Comparison of ENCODE assay signal across 27 cellular contexts in the genomic region with DNA sequence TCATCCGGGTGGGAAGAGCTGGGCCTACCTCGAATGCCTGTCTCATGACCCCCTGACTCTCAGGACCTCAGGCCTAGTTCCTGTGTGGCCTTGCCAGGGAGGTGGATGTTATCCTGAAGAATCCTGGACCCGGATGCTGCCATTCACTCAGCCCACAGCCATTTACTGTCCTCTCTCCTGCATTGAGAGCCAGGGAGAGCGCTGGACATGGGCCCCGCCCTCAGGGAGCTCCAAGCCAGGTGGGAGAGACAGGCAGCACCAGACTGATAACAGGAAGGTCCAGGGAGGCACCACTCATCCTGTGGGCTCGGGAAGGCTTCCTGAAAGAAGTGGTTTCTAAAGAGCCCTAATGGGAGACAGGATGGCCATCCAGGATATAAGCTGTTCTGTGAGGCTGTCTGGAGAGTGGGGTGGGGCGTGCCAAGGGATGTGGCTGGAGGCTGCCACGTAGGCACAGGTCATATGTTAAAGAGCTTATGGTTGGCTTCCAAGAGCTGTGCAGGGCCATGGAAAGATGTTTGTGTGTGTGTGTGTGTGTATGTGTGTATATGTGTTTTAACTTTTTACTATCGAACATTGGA. TPM values are rescaled to one million over a fixed set of nuclear protein-coding genes. Genes with fewer than 3 reads are reported as not detected.
DNase-seq lines count a peak whose midpoint lies in the region; ATAC-seq, FAIRE-seq and TF ChIP-seq lines count a peak whose summit lies in the region.
"Had no signal": no experiment of that assay in that cellular context is flagged by ENCODE, and none has a peak within 500 bp of the region (broad histone marks: within the 10 kb centered on the region; RNA-seq: fewer than 3 reads in every experiment).

No MANE protein-coding gene starts in this region.

- CTCF ChIA-PET in HepG2 (lab: Yijun Ruan, JAX; ENCODE audit: low intra/inter-chr PET ratio, low total read pairs) = no interaction called here

- H3K27ac ChIP-seq in HepG2 (ENCODE audit: extremely low read length, insufficient read depth, low read length) (no peak overlapping the region), right lobe of liver (no peak overlapping the region), lower lobe of right lung (peak overlapping the region; percentile 48), upper lobe of right lung (peak overlapping the region; percentile 47)
- H3K27ac ChIP-seq: BLaER1, foreskin keratinocyte had no signal

- no peak overlapping the region for H3K4me2 ChIP-seq in HepG2 (ENCODE audit: low read depth, low read length)
- H3K4me2 ChIP-seq: BLaER1 had no signal

- DNase-seq in HepG2 (ENCODE audit: low spot score) (no peak), right lobe of liver (no peak), chondrocyte (ENCODE audit: low spot score) (no peak), lower lobe of right lung (no peak), upper lobe of right lung (no peak), MV-4-11 (lab: John Stamatoyannopoulos, UW) (no peak), HuH-7 (ENCODE audit: low spot score) (no peak), T-helper 2 cell (no peak)
- DNase-seq: activated CD4-positive, alpha-beta T cell treated with anti-CD3 and anti-CD28 coated beads for 36 hours; activated CD8-positive, alpha-beta T cell treated with anti-CD3 and anti-CD28 coated beads, Interleukin-2, amount 10 ng/mL, durations not matched to agents 7 days and 5 days; activated naive CD4-positive, alpha-beta T cell treated with anti-CD3 and anti-CD28 coated beads, Interleukin-2, amount 50 U/mL, for 16 hours; DMS 273 treated with DMSO at 0.1 percent for 48 hours; EL; foreskin keratinocyte; NCI-H345; NCI-H69; SIG-M5; stimulated activated CD4-positive, alpha-beta T cell treated with anti-CD3 and anti-CD28 coated beads, Interleukin-4, amount 100 ng/mL, for 24 hours; substantia nigra; T-helper 9 cell; trophoblast cell had no signal

- H2AFZ ChIP-seq in HepG2 (ENCODE audit: low read length) = no peak overlapping the region

- no peak for TF ChIP-seq EP300 in HepG2 (IDR thresholded peaks at IDR 0.05; ENCODE audit: low read depth in 2 of 2, low read length in 2 of 2)
- no peak for TF ChIP-seq EP300 in HepG2 (CRISPR knock-in tag; IDR thresholded peaks at IDR 0.05; ENCODE audit: borderline replicate concordance)

- peaks cover 19 to 47% of the 10 kb centered on the region in 2 experiments for H3K36me3 ChIP-seq in HepG2 (replicated peaks in 1 of 2; ENCODE audit: control insufficient read depth in 1 of 2, insufficient read depth in 2 of 2, low read length in 2 of 2)
- H3K36me3 ChIP-seq in right lobe of liver = peaks cover 8 to 71% (median 35%) of the 10 kb centered on the region in 4 donors
- H3K36me3 ChIP-seq in lower lobe of right lung = peaks cover 91% of the 10 kb centered on the region
- peaks cover 80% of the 10 kb centered on the region for H3K36me3 ChIP-seq in upper lobe of right lung

- no peak for FAIRE-seq in HepG2 (lab: Jason Lieb, UNC)
- FAIRE-seq: bronchial epithelial cell had no signal

- BruUV-seq in HepG2 (replicated peaks; lab: Mats Ljungman, UMichigan) = no TSS peak

- H3K27me3 ChIP-seq in HepG2 (ENCODE audit: control insufficient read depth in 1 of 2, insufficient read depth in 2 of 2, low read length in 2 of 2) (no peaks in the 10 kb centered on the region), right lobe of liver (no peaks in the 10 kb centered on the region), lower lobe of right lung (ENCODE audit: low read depth) (no peaks in the 10 kb centered on the region), upper lobe of right lung (no peaks in the 10 kb centered on the region)
- H3K27me3 ChIP-seq: BLaER1, foreskin keratinocyte had no signal

- peaks cover 43% of the 10 kb centered on the region for H3K36me3 Mint-ChIP-seq in chondrocyte (ENCODE audit: low read depth)

- H4K20me1 ChIP-seq in HepG2 (ENCODE audit: insufficient read depth, low read length) = no peaks in the 10 kb centered on the region

- no peak overlapping the region for H3K9ac ChIP-seq in HepG2 (ENCODE audit: insufficient read depth, low read depth, low read length)
- H3K9ac ChIP-seq: BLaER1 had no signal

- in situ Hi-C loops in HepG2 (cut with HindIII; ENCODE audit: extremely low pct_ligation_motif_present, low pct_unique_long_range_greater_than_20kb) = no loop called here

- no peaks in the 10 kb centered on the region for H3K9me3 Mint-ChIP-seq in chondrocyte (ENCODE audit: low read depth)
- H3K9me3 Mint-ChIP-seq: activated T-helper 17 cell treated with anti-CD3 and anti-CD28 coated beads, Interleukin-2, amount 50 U/mL, for 72 hours had no signal

- intact Hi-C loops in HepG2 (cut with micrococcal nuclease; ENCODE audit: unreplicated experiment) (no loop called here), right lobe of liver (cut with DNase I) (no loop called here), lower lobe of right lung (cut with DNase I) (no loop called here), upper lobe of right lung (cut with DNase I) (no loop called here)

- H3K4me3 ChIP-seq in HepG2 (replicated peaks in 1 of 3; ENCODE audit: insufficient read depth in 1 of 3, low read depth in 2 of 3, low read length in 3 of 3) = no peak overlapping the region
- no peak overlapping the region for H3K4me3 ChIP-seq in right lobe of liver
- H3K4me3 ChIP-seq in lower lobe of right lung = no peak overlapping the region
- no peak overlapping the region for H3K4me3 ChIP-seq in upper lobe of right lung
- H3K4me3 ChIP-seq: BLaER1, coronary artery had no signal

- ATAC-seq in HepG2 (no peak), right lobe of liver (no peak), lower lobe of right lung (no peak), upper lobe of right lung (no peak)
- ATAC-seq: activated CD4-positive, alpha-beta T cell treated with anti-CD3 and anti-CD28 coated beads for 36 hours; activated CD8-positive, alpha-beta T cell treated with anti-CD3 and anti-CD28 coated beads, Interleukin-2, amount 10 ng/mL, durations not matched to agents 7 days and 5 days; activated T-helper 17 cell treated with anti-CD3 and anti-CD28 coated beads, Interleukin-2, amount 50 U/mL, for 72 hours; foreskin keratinocyte; Panc1; sciatic nerve had no signal

- peaks cover 38% of the 10 kb centered on the region for H3K4me1 Mint-ChIP-seq in chondrocyte (ENCODE audit: low read depth)
- H3K4me1 Mint-ChIP-seq: activated T-helper 17 cell treated with anti-CD3 and anti-CD28 coated beads, Interleukin-2, amount 50 U/mL, for 72 hours had no signal

- peaks cover 9% of the 10 kb centered on the region for H3K79me2 ChIP-seq in HepG2 (ENCODE audit: insufficient read depth, low read length)

- no peak for TF ChIP-seq POLR2A in HepG2 (IDR thresholded peaks at IDR 0.05; ENCODE audit: insufficient read depth in 1 of 2, low read depth in 2 of 2, low read length in 2 of 2)
- no peak for TF ChIP-seq POLR2A in right lobe of liver (IDR thresholded peaks at IDR 0.05)

- no peaks in the 10 kb centered on the region for H3K9me3 ChIP-seq in HepG2 (ENCODE audit: low read length)
- H3K9me3 ChIP-seq in right lobe of liver = no peaks in the 10 kb centered on the region
- H3K9me3 ChIP-seq in lower lobe of right lung = no peaks in the 10 kb centered on the region
- no peaks in the 10 kb centered on the region for H3K9me3 ChIP-seq in upper lobe of right lung
- H3K9me3 ChIP-seq: BLaER1 had no signal

- H3K4me3 Mint-ChIP-seq in chondrocyte (ENCODE audit: unreplicated experiment) = no peak overlapping the region
- H3K4me3 Mint-ChIP-seq: activated CD4-positive, alpha-beta T cell treated with anti-CD3 and anti-CD28 coated beads for 36 hours; activated CD8-positive, alpha-beta T cell treated with anti-CD3 and anti-CD28 coated beads, Interleukin-2, amount 10 ng/mL, durations not matched to agents 7 days and 5 days; activated T-helper 17 cell treated with anti-CD3 and anti-CD28 coated beads, Interleukin-2, amount 50 U/mL, for 72 hours had no signal

- H3K27ac Mint-ChIP-seq in chondrocyte (ENCODE audit: unreplicated experiment) = peak overlapping the region; percentile 55
- H3K27ac Mint-ChIP-seq: activated CD4-positive, alpha-beta T cell treated with anti-CD3 and anti-CD28 coated beads for 36 hours; activated CD8-positive, alpha-beta T cell treated with anti-CD3 and anti-CD28 coated beads, Interleukin-2, amount 10 ng/mL, durations not matched to agents 7 days and 5 days; activated T-helper 17 cell treated with anti-CD3 and anti-CD28 coated beads, Interleukin-2, amount 50 U/mL, for 72 hours had no signal

- H3K4me1 ChIP-seq in HepG2 (ENCODE audit: insufficient read depth, low read length) (peaks cover 8% of the 10 kb centered on the region), right lobe of liver (peaks cover 0 to 3% (median under 1%) of the 10 kb centered on the region in 4 donors), lower lobe of right lung (peaks cover 59% of the 10 kb centered on the region), upper lobe of right lung (peaks cover 31% of the 10 kb centered on the region)

- POLR2A ChIA-PET in HepG2 (lab: Yijun Ruan, JAX) = interaction anchor here (1.4 to 1.8 kb wide), 2 partner anchors 9 to 14 kb away, joined by 4 read pairs; a partner anchor contains a TSS

- WGBS in HepG2 (ENCODE audit: low lambda C conversion rate) = 94% methylated on average over 8 of the region's 9 CpGs
- 64% methylated on average over 5 of the region's 9 CpGs for WGBS in right lobe of liver (ENCODE audit: insufficient coverage, low coverage, low lambda C conversion rate, missing lambda C conversion rate)

- TF ChIP-seq CTCF in HepG2 (CRISPR knock-in tag; IDR thresholded peaks at IDR 0.05) (no peak), right lobe of liver (IDR thresholded peaks at IDR 0.05) (no peak), chondrocyte (IDR thresholded peaks at IDR 0.05) (no peak), lower lobe of right lung (IDR thresholded peaks at IDR 0.05) (no peak), upper lobe of right lung (IDR thresholded peaks at IDR 0.05) (no peak)

- no peaks in the 10 kb centered on the region for H3K27me3 Mint-ChIP-seq in chondrocyte (ENCODE audit: low read depth)
- H3K27me3 Mint-ChIP-seq: activated CD4-positive, alpha-beta T cell treated with anti-CD3 and anti-CD28 coated beads for 36 hours; activated T-helper 17 cell treated with anti-CD3 and anti-CD28 coated beads, Interleukin-2, amount 50 U/mL, for 72 hours had no signal

- no peak for TF ChIP-seq RAD21 in HepG2 (CRISPR knock-in tag; IDR thresholded peaks at IDR 0.05)

RNA-seq across cellular contexts. Expression of a gene that starts 8.6 kb away (rescaled TPM):
- total RNA-seq in HepG2 (2016; rRNA removed; fragmentation: Illumina TruSeq; extraction: Trizol) (31.3 and 83.8 TPM in 2 replicates), right lobe of liver (10 to 100 TPM; 14.6 to 44.3 (median 33.8) TPM), chondrocyte (1,000 to 1,204 TPM (median 1,170 TPM) in 3 replicates), lower lobe of right lung (131 TPM), upper lobe of right lung (152 TPM)
- total RNA-seq in HepG2 (2016; cell fraction: cytosol; rRNA removed; fragmentation: Illumina TruSeq; extraction: Trizol; ENCODE audit: low read depth) = 10.9 and 11.9 TPM in 2 replicates
- total RNA-seq in HepG2 (2016; cell fraction: insoluble cytoplasmic fraction; rRNA removed; fragmentation: Illumina TruSeq; extraction: Trizol) = 27.2 and 84.9 TPM in 2 replicates
- 21.3 and 21.4 TPM in 2 replicates for total RNA-seq in HepG2 (2016; cell fraction: membrane; rRNA removed; fragmentation: Illumina TruSeq; extraction: Trizol)
- total RNA-seq in HepG2 (2016; cell fraction: nucleus; rRNA removed; fragmentation: Illumina TruSeq; extraction: Trizol) = 63.4 and 80.5 TPM in 2 replicates
- 83.6 and 101 TPM in 2 replicates for polyA plus RNA-seq in HepG2 (2011; rRNA removed)
- 50.5 and 96.5 TPM in 2 replicates for polyA plus RNA-seq in HepG2 (2011; cell fraction: cytosol; rRNA removed)
- polyA plus RNA-seq in HepG2 (2011; cell fraction: nucleus; rRNA removed) = 91.5 and 110 TPM in 2 replicates
- 46.1 and 57.3 TPM in 2 replicates for polyA plus RNA-seq in HepG2 (2012)
- 8.9 and 11.1 TPM in 2 replicates for polyA plus RNA-seq in HepG2 (2016; cell fraction: cytosol; fragmentation: Illumina TruSeq; extraction: Trizol; ENCODE audit: low read depth)
- polyA plus RNA-seq in HepG2 (2016; cell fraction: insoluble cytoplasmic fraction; fragmentation: Illumina TruSeq; extraction: Trizol; ENCODE audit: low read depth) = 30.8 and 35.3 TPM in 2 replicates
- polyA plus RNA-seq in HepG2 (2016; cell fraction: membrane; fragmentation: Illumina TruSeq; extraction: Trizol; ENCODE audit: low read depth) = 15.5 and 16.1 TPM in 2 replicates
- 114 and 127 TPM in 2 replicates for polyA plus RNA-seq in HepG2 (2016; cell fraction: nucleus; fragmentation: Illumina TruSeq; extraction: Trizol; ENCODE audit: insufficient read depth, low read depth)
- polyA minus RNA-seq in HepG2 (2011; rRNA and poly(A)+ RNA removed; ENCODE audit: low replicate concordance) = 129 and 168 TPM in 2 replicates
- 52.3 and 73.2 TPM in 2 replicates for polyA minus RNA-seq in HepG2 (2011; cell fraction: cytosol; rRNA and poly(A)+ RNA removed)
- 20.1 and 27.8 TPM in 2 replicates for polyA minus RNA-seq in HepG2 (2011; cell fraction: nucleus; rRNA and poly(A)+ RNA removed)

RNA-seq across cellular contexts. Expression of a gene that starts 44.9 kb away (rescaled TPM):
- total RNA-seq in HepG2 (2016; rRNA removed; fragmentation: Illumina TruSeq; extraction: Trizol) = 35.8 and 67.5 TPM in 2 replicates
- total RNA-seq in HepG2 (2016; cell fraction: cytosol; rRNA removed; fragmentation: Illumina TruSeq; extraction: Trizol; ENCODE audit: low read depth) = 24.1 and 26.9 TPM in 2 replicates
- total RNA-seq in HepG2 (2016; cell fraction: insoluble cytoplasmic fraction; rRNA removed; fragmentation: Illumina TruSeq; extraction: Trizol) = 31.0 and 63.9 TPM in 2 replicates
- total RNA-seq in HepG2 (2016; cell fraction: membrane; rRNA removed; fragmentation: Illumina TruSeq; extraction: Trizol) = 48.4 and 52.8 TPM in 2 replicates
- 82.9 and 86.5 TPM in 2 replicates for total RNA-seq in HepG2 (2016; cell fraction: nucleus; rRNA removed; fragmentation: Illumina TruSeq; extraction: Trizol)
- polyA plus RNA-seq in HepG2 (2011; rRNA removed) = 55.0 and 55.2 TPM in 2 replicates
- polyA plus RNA-seq in HepG2 (2011; cell fraction: cytosol; rRNA removed) = 19.4 and 33.8 TPM in 2 replicates
- polyA plus RNA-seq in HepG2 (2011; cell fraction: nucleus; rRNA removed) = 229 and 337 TPM in 2 replicates
- 36.3 and 37.7 TPM in 2 replicates for polyA plus RNA-seq in HepG2 (2012)
- polyA plus RNA-seq in HepG2 (2016; cell fraction: cytosol; fragmentation: Illumina TruSeq; extraction: Trizol; ENCODE audit: low read depth) = 14.1 and 14.2 TPM in 2 replicates
- polyA plus RNA-seq in HepG2 (2016; cell fraction: insoluble cytoplasmic fraction; fragmentation: Illumina TruSeq; extraction: Trizol; ENCODE audit: low read depth) = 33.8 and 39.1 TPM in 2 replicates
- 33.4 and 35.7 TPM in 2 replicates for polyA plus RNA-seq in HepG2 (2016; cell fraction: membrane; fragmentation: Illumina TruSeq; extraction: Trizol; ENCODE audit: low read depth)
- 217 and 242 TPM in 2 replicates for polyA plus RNA-seq in HepG2 (2016; cell fraction: nucleus; fragmentation: Illumina TruSeq; extraction: Trizol; ENCODE audit: insufficient read depth, low read depth)
- polyA minus RNA-seq in HepG2 (2011; rRNA and poly(A)+ RNA removed; ENCODE audit: low replicate concordance) = 39.6 and 88.9 TPM in 2 replicates
- 23.0 and 24.3 TPM in 2 replicates for polyA minus RNA-seq in HepG2 (2011; cell fraction: cytosol; rRNA and poly(A)+ RNA removed)
- polyA minus RNA-seq in HepG2 (2011; cell fraction: nucleus; rRNA and poly(A)+ RNA removed) = 51.5 and 67.3 TPM in 2 replicates
- 10 to 100 TPM in 1 of 6 experiments, 1 to 10 TPM in 5; 2.0 to 10.7 (median 4.1) TPM for total RNA-seq in right lobe of liver
- total RNA-seq in chondrocyte = 8.9 to 12.6 TPM (median 11.3 TPM) in 3 replicates
- 15.8 TPM for total RNA-seq in lower lobe of right lung
- 19.3 TPM for total RNA-seq in upper lobe of right lung

Comparison
In these comparisons a context has a peak if more than half of its experiments do, and no peak if none do; other contexts are left out.
1. H3K27ac ChIP-seq: peak in lower lobe of right lung (single experiment) and upper lobe of right lung (single experiment); none in HepG2 (single experiment) and right lobe of liver (0 of 3).